Comparison of ENCODE assay signal across 13 cellular contexts in genomic region chr10:12594448-12594944, GRCh38.
DNase-seq lines count a peak whose midpoint lies in the region; ATAC-seq lines count a peak whose summit lies in the region.
"Had no signal": no experiment of that assay in that cellular context is flagged by ENCODE, and none has a peak within 500 bp of the region (broad histone marks: within the 10 kb centered on the region; RNA-seq: fewer than 3 reads in every experiment).

No MANE protein-coding gene starts in this region.

- POLR2A ChIA-PET in activated CD8-positive, alpha-beta T cell treated with anti-CD3 and anti-CD28 coated beads, Interleukin-2, amount 10 ng/mL, durations not matched to agents 7 days and 5 days (lab: Charles Lee), result no interaction called here

- peak; percentile 8 for DNase-seq in activated gamma-delta T cell treated with Interleukin-2 at 50 U/mL for 16 hours
- DNase-seq in activated gamma-delta T cell (lab: John Stamatoyannopoulos, UW), result no peak
- peak; percentile 64 for DNase-seq in activated CD8-positive, alpha-beta T cell treated with anti-CD3 and anti-CD28 coated beads, Interleukin-2, amount 10 ng/mL, durations not matched to agents 7 days and 5 days
- no peak for DNase-seq in A172 (ENCODE audit: low spot score)
- DNase-seq: ACHN, cerebellar nuclear complex, H9, NCI-H69, ovary had no signal

- CTCF ChIA-PET in activated CD8-positive, alpha-beta T cell treated with anti-CD3 and anti-CD28 coated beads, Interleukin-2, amount 10 ng/mL, durations not matched to agents 7 days and 5 days (lab: Charles Lee), result no interaction called here

- peaks cover 19% of the 10 kb centered on the region for H3K9me3 Mint-ChIP-seq in activated CD8-positive, alpha-beta T cell treated with anti-CD3 and anti-CD28 coated beads, Interleukin-2, amount 10 ng/mL, durations not matched to agents 7 days and 5 days (ENCODE audit: insufficient read depth)
- H3K9me3 Mint-ChIP-seq in stimulated activated naive CD8-positive, alpha-beta T cell treated with anti-CD3 and anti-CD28 coated beads, Interleukin-15, Interleukin-2, amounts not matched to agents 100 ng/mL and 50 ng/mL, for 24 hours, result peaks cover 10% of the 10 kb centered on the region

- H3K4me1 Mint-ChIP-seq in activated CD8-positive, alpha-beta T cell treated with anti-CD3 and anti-CD28 coated beads, Interleukin-2, amount 10 ng/mL, durations not matched to agents 7 days and 5 days (ENCODE audit: low read depth), result peaks cover 80% of the 10 kb centered on the region
- peaks cover 65% of the 10 kb centered on the region for H3K4me1 Mint-ChIP-seq in stimulated activated naive CD8-positive, alpha-beta T cell treated with anti-CD3 and anti-CD28 coated beads, Interleukin-15, Interleukin-2, amounts not matched to agents 100 ng/mL and 50 ng/mL, for 24 hours (ENCODE audit: low read depth)
- H3K4me1 Mint-ChIP-seq: H9 had no signal

- peaks cover 26% of the 10 kb centered on the region for H3K36me3 Mint-ChIP-seq in activated CD8-positive, alpha-beta T cell treated with anti-CD3 and anti-CD28 coated beads, Interleukin-2, amount 10 ng/mL, durations not matched to agents 7 days and 5 days (ENCODE audit: low read depth)
- peaks cover 14% of the 10 kb centered on the region for H3K36me3 Mint-ChIP-seq in stimulated activated naive CD8-positive, alpha-beta T cell treated with anti-CD3 and anti-CD28 coated beads, Interleukin-15, Interleukin-2, amounts not matched to agents 100 ng/mL and 50 ng/mL, for 24 hours (ENCODE audit: low read depth)

- H3K27ac Mint-ChIP-seq in activated CD8-positive, alpha-beta T cell treated with anti-CD3 and anti-CD28 coated beads, Interleukin-2, amount 10 ng/mL, durations not matched to agents 7 days and 5 days, result peak overlapping the region; percentile 90
- peak overlapping the region; percentile 87 for H3K27ac Mint-ChIP-seq in stimulated activated naive CD8-positive, alpha-beta T cell treated with anti-CD3 and anti-CD28 coated beads, Interleukin-15, Interleukin-2, amounts not matched to agents 100 ng/mL and 50 ng/mL, for 24 hours
- H3K27ac Mint-ChIP-seq: H9 had no signal

- H3K4me3 Mint-ChIP-seq in activated CD8-positive, alpha-beta T cell treated with anti-CD3 and anti-CD28 coated beads, Interleukin-2, amount 10 ng/mL, durations not matched to agents 7 days and 5 days, result peak overlapping the region; percentile 49
- peak overlapping the region; percentile 46 for H3K4me3 Mint-ChIP-seq in stimulated activated naive CD8-positive, alpha-beta T cell treated with anti-CD3 and anti-CD28 coated beads, Interleukin-15, Interleukin-2, amounts not matched to agents 100 ng/mL and 50 ng/mL, for 24 hours
- H3K4me3 Mint-ChIP-seq: H9 had no signal

- peak; percentile 76 for ATAC-seq in activated CD8-positive, alpha-beta T cell treated with anti-CD3 and anti-CD28 coated beads, Interleukin-2, amount 10 ng/mL, durations not matched to agents 7 days and 5 days
- ATAC-seq in esophagus mucosa (peak; percentile 25), GM19463 (IDR thresholded peaks at IDR 0.05; ENCODE audit: unreplicated experiment) (no peak), GM21529 (IDR thresholded peaks at IDR 0.05; ENCODE audit: unreplicated experiment) (no peak)

- H3K27me3 Mint-ChIP-seq in activated CD8-positive, alpha-beta T cell treated with anti-CD3 and anti-CD28 coated beads, Interleukin-2, amount 10 ng/mL, durations not matched to agents 7 days and 5 days (ENCODE audit: low read depth), result no peaks in the 10 kb centered on the region
- H3K27me3 Mint-ChIP-seq in stimulated activated naive CD8-positive, alpha-beta T cell treated with anti-CD3 and anti-CD28 coated beads, Interleukin-15, Interleukin-2, amounts not matched to agents 100 ng/mL and 50 ng/mL, for 24 hours, result no peaks in the 10 kb centered on the region

Comparison
In these comparisons a context has a peak if more than half of its experiments do, and no peak if none do; other contexts are left out.
1. DNase-seq: peak in activated gamma-delta T cell treated with Interleukin-2 at 50 U/mL for 16 hours (single experiment) and activated CD8-positive, alpha-beta T cell treated with anti-CD3 and anti-CD28 coated beads, Interleukin-2, amount 10 ng/mL, durations not matched to agents 7 days and 5 days (single experiment); none in activated gamma-delta T cell (single experiment) and A172 (single experiment).
2. ATAC-seq: peak in activated CD8-positive, alpha-beta T cell treated with anti-CD3 and anti-CD28 coated beads, Interleukin-2, amount 10 ng/mL, durations not matched to agents 7 days and 5 days (single experiment) and esophagus mucosa (single experiment); none in GM19463 (single experiment) and GM21529 (single experiment).